Comparison of ENCODE assay signal across 16 cellular contexts in genomic region chr3:158572766-158573060, GRCh38.
A peak's percentile ranks its signal among the peaks of the same experiment; 100 is the strongest.
DNase-seq lines count a peak whose midpoint lies in the region; ATAC-seq and TF ChIP-seq lines count a peak whose summit lies in the region.
"Had no signal": no experiment of that assay in that cellular context is flagged by ENCODE, and none has a peak within 500 bp of the region (broad histone marks: within the 10 kb centered on the region; RNA-seq: fewer than 3 reads in every experiment).

No MANE protein-coding gene starts in this region.

- no peak overlapping the region for H3K27ac Mint-ChIP-seq in central memory CD8-positive, alpha-beta T cell (ENCODE audit: low read depth)
- H3K27ac Mint-ChIP-seq in nephron progenitor cell, result no peak overlapping the region
- H3K27ac Mint-ChIP-seq: IgD-negative memory B cell had no signal

- peaks cover 8% of the 10 kb centered on the region for H3K36me3 Mint-ChIP-seq in central memory CD8-positive, alpha-beta T cell (ENCODE audit: insufficient read depth)
- no peaks in the 10 kb centered on the region for H3K36me3 Mint-ChIP-seq in nephron progenitor cell (ENCODE audit: low read depth)
- H3K36me3 Mint-ChIP-seq: IgD-negative memory B cell had no signal

- peak overlapping the region; percentile 36 for H3K4me3 Mint-ChIP-seq in central memory CD8-positive, alpha-beta T cell
- H3K4me3 Mint-ChIP-seq in nephron progenitor cell, result peak overlapping the region; percentile 58
- H3K4me3 Mint-ChIP-seq: IgD-negative memory B cell had no signal

- DNase-seq in NCI-H146 (lab: John Stamatoyannopoulos, UW), result peak; percentile 10
- DNase-seq in NCI-H146 treated with DMSO at 0.1 percent for 48 hours (lab: John Stamatoyannopoulos, UW; ENCODE audit: unreplicated experiment), result no peak
- DNase-seq in GM03348 (ENCODE audit: low spot score), result peak; percentile 5
- no peak for DNase-seq in central memory CD8-positive, alpha-beta T cell (ENCODE audit: low spot score in 2 of 2)
- no peak for DNase-seq in nephron progenitor cell
- no peak for DNase-seq in SIG-M5 (lab: John Stamatoyannopoulos, UW)
- no peak for DNase-seq in NCI-H524 treated with DMSO at 0.1 percent for 48 hours (lab: John Stamatoyannopoulos, UW)
- no peak for DNase-seq in effector CD8-positive, alpha-beta T cell (lab: John Stamatoyannopoulos, UW)
- DNase-seq: 8988T, DMS 273 treated with DMSO at 0.1 percent for 48 hours, EL, NCI-H1436 treated with DMSO at 0.1 percent for 48 hours, NCI-H2107, NCI-H446, SJCRH30 had no signal

- peaks cover 39% of the 10 kb centered on the region for H3K27me3 Mint-ChIP-seq in central memory CD8-positive, alpha-beta T cell
- peaks cover 26% of the 10 kb centered on the region for H3K27me3 Mint-ChIP-seq in nephron progenitor cell (ENCODE audit: low read depth, poor library complexity)

- no peaks in the 10 kb centered on the region for H3K9me3 Mint-ChIP-seq in central memory CD8-positive, alpha-beta T cell
- no peaks in the 10 kb centered on the region for H3K9me3 Mint-ChIP-seq in nephron progenitor cell

- TF ChIP-seq CTCF in nephron progenitor cell (IDR thresholded peaks at IDR 0.05), result no peak

- ATAC-seq in central memory CD8-positive, alpha-beta T cell (replicated peaks; ENCODE audit: extremely low read depth, poor library complexity, severe bottlenecking), result no peak

- H3K4me1 Mint-ChIP-seq in central memory CD8-positive, alpha-beta T cell, result peaks cover 12% of the 10 kb centered on the region
- H3K4me1 Mint-ChIP-seq in nephron progenitor cell, result peaks cover 14% of the 10 kb centered on the region

Comparison
In these comparisons a context has a peak if more than half of its experiments do, and no peak if none do; other contexts are left out.
1. DNase-seq: peak in NCI-H146 (single experiment) and GM03348 (single experiment); none in NCI-H146 treated with DMSO at 0.1 percent for 48 hours (single experiment), central memory CD8-positive, alpha-beta T cell (0 of 2), nephron progenitor cell (single experiment), SIG-M5 (single experiment), NCI-H524 treated with DMSO at 0.1 percent for 48 hours (single experiment) and effector CD8-positive, alpha-beta T cell (single experiment).